In the genomic region with DNA sequence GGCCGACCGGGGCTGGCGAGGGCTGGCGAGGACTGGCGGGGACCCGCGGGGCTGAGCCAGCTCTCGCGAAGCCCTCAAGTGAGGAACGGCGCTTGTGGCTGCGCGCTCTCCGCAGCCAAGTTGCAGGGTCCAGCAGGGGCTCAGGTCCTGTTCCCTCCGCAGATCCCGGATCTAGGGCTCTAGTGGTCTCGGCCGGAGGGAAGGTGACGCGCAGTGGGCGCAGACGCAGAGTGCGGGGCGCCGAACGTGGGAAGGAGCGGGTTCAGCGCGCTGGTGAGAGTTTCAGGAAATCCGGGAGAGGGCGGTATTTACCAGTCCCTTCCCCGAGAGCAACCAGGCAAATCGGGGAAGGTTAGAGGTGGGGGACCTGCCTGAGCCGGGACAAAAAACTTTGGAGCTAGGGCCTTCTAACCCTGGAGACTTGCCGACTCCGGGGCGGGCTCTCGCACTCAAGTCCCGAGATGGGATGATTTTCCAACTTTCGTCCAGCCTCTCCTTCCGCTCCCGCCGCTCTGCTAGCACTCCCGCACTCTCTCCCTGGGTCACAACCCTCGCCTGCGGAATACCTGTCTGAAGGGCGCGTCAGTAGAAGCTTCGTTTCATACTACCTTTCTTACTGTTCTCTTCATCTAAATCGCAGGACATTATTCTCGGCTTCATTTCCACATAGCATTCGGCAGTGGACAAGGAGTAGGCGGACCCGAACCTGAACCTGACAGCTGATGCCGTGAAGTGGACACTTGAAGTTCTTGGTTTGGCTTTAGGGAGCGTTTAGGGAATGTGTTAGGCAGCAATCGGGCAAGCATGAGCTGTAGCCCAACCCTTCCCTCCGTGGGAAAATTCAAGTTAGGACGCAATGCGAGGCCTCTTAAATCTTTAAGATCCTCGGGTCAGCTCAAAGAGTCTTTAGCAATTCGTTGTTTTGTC, we compare ENCODE assay signal across 8 cellular contexts. TPM values are rescaled to one million over a fixed set of nuclear protein-coding genes. Genes with fewer than 3 reads are reported as not detected.
DNase-seq lines count a peak whose midpoint lies in the region; ATAC-seq and TF ChIP-seq lines count a peak whose summit lies in the region.

No MANE protein-coding gene starts in this region.

- peaks cover 4% of the 10 kb centered on the region for H3K4me1 Mint-ChIP-seq in CD8-positive, alpha-beta T cell (ENCODE audit: low read depth)

- H3K4me1 ChIP-seq in mesodermal cell (ENCODE audit: control insufficient read depth, insufficient read depth, low read length, poor library complexity, severe bottlenecking) (no peaks in the 10 kb centered on the region), uterus (peaks cover 0 to 9% of the 10 kb centered on the region in 2 donors), spleen (peaks cover 0 to 21% (median 15%) of the 10 kb centered on the region in 6 donors)
- no peaks in the 10 kb centered on the region for H3K4me1 ChIP-seq in CD8-positive, alpha-beta T cell (ENCODE audit: insufficient read depth, low read length)

- H3K27ac ChIP-seq in mesodermal cell (ENCODE audit: low read depth, low read length, severe bottlenecking) (no peak overlapping the region), uterus (no peak overlapping the region), spleen (no peak overlapping the region)
- no peak overlapping the region for H3K27ac ChIP-seq in CD8-positive, alpha-beta T cell (ENCODE audit: low read depth, low read length)

- intact Hi-C loops in CD8-positive, alpha-beta T cell (cut with DNase I, micrococcal nuclease) = no loop called here
- intact Hi-C loops in uterus (cut with DNase I; ENCODE audit: low total_unique reads) (no loop called here), spleen (cut with DNase I; ENCODE audit: low total_unique reads) (no loop called here)

- 1% methylated on average over 55 to 59 of the region's 62 CpGs for WGBS in mesodermal cell (ENCODE audit: insufficient coverage in 2 of 2), 2 experiments
- WGBS in spleen, 5 donors = 3 to 10% (median 5%) methylated on average over 45 to 62 of the region's 62 CpGs

- no peak for TF ChIP-seq POLR2A in uterus (IDR thresholded peaks at IDR 0.05)
- no peak for TF ChIP-seq POLR2A in spleen (IDR thresholded peaks at IDR 0.05)

- H3K4me3 Mint-ChIP-seq in CD8-positive, alpha-beta T cell = no peak overlapping the region

- peak; percentile 73 for TF ChIP-seq CTCF in choroid plexus epithelial cell (conservative IDR thresholded peaks at IDR 0.05; ENCODE audit: low read depth, low read length)
- no peak for TF ChIP-seq CTCF in CD8-positive, alpha-beta T cell (IDR thresholded peaks at IDR 0.05)
- TF ChIP-seq CTCF in uterus (IDR thresholded peaks at IDR 0.05) = no peak
- TF ChIP-seq CTCF in spleen (IDR thresholded peaks at IDR 0.05 in 8 of 11, conservative IDR thresholded peaks at IDR 0.05 in 3 of 11) = peak in 2 of 11 experiments; percentile 14 to 30

- H3K27ac Mint-ChIP-seq in CD8-positive, alpha-beta T cell = no peak overlapping the region

- H3K9me3 ChIP-seq in mesodermal cell (ENCODE audit: control insufficient read depth, low read length) (no peaks in the 10 kb centered on the region), uterus (no peaks in the 10 kb centered on the region), spleen (peaks cover 0 to 9% (median 0%) of the 10 kb centered on the region in 8 donors)
- H3K9me3 ChIP-seq in CD8-positive, alpha-beta T cell (ENCODE audit: low read length) = no peaks in the 10 kb centered on the region

- H3K36me3 ChIP-seq in mesodermal cell (ENCODE audit: control insufficient read depth, insufficient read depth, low read length) = no peaks in the 10 kb centered on the region
- no peaks in the 10 kb centered on the region for H3K36me3 ChIP-seq in CD8-positive, alpha-beta T cell (ENCODE audit: insufficient read depth, low read length)
- no peaks in the 10 kb centered on the region for H3K36me3 ChIP-seq in uterus
- no peaks in the 10 kb centered on the region for H3K36me3 ChIP-seq in spleen

- H3K4me3 ChIP-seq in choroid plexus epithelial cell (ENCODE audit: low read depth, low read length) (peak overlapping the region; percentile 49), mesodermal cell (ENCODE audit: extremely low read depth, insufficient read depth, low read length, poor library complexity, severe bottlenecking) (peak overlapping the region; percentile 45), uterus (no peak overlapping the region), spleen (peak overlapping the region in 4 of 8 donors; percentile 5 to 49 (median 18))
- H3K4me3 ChIP-seq in CD8-positive, alpha-beta T cell (ENCODE audit: low read depth, low read length) = no peak overlapping the region

- no peaks in the 10 kb centered on the region for H3K36me3 Mint-ChIP-seq in CD8-positive, alpha-beta T cell

- peaks cover 11% of the 10 kb centered on the region for H3K27me3 ChIP-seq in CD8-positive, alpha-beta T cell (ENCODE audit: insufficient read depth, low read length)
- H3K27me3 ChIP-seq in uterus (peaks cover 0 to 46% of the 10 kb centered on the region in 2 donors), spleen (replicated peaks in 1 of 7) (peaks cover 7 to 99% (median 77%) of the 10 kb centered on the region in 7 donors)

- no peaks in the 10 kb centered on the region for H3K9me3 Mint-ChIP-seq in CD8-positive, alpha-beta T cell

- CTCF ChIA-PET in CD8-positive, alpha-beta T cell (lab: Charles Lee) = interaction anchor here (1.4 kb wide), 1 partner anchor 11 kb away, joined by 3 read pairs; no protein-coding TSS in a partner anchor

- POLR2A ChIA-PET in CD8-positive, alpha-beta T cell (lab: Charles Lee) = no interaction called here

- no peak for ATAC-seq in CD8-positive, alpha-beta T cell

- peak; percentile 78 for DNase-seq in GM03348 (ENCODE audit: low spot score)
- peak; percentile 91 for DNase-seq in NCI-H2107 treated with DMSO at 0.1 percent for 48 hours (lab: John Stamatoyannopoulos, UW; ENCODE audit: unreplicated experiment)
- peak; percentile 51 for DNase-seq in choroid plexus epithelial cell (ENCODE audit: low read depth)
- no peak for DNase-seq in CD8-positive, alpha-beta T cell
- DNase-seq in uterus = no peak
- no peak for DNase-seq in spleen
- no peak for DNase-seq in stimulated activated CD4-positive, alpha-beta T cell treated with anti-CD3 and anti-CD28 coated beads, Interleukin-4, amount 100 ng/mL, for 24 hours

- peaks cover 56% of the 10 kb centered on the region for H3K27me3 Mint-ChIP-seq in CD8-positive, alpha-beta T cell (ENCODE audit: low read depth)

RNA-seq across cellular contexts. Expression of a gene that starts 13.6 kb away (rescaled TPM):
- 0.15 TPM for polyA plus RNA-seq in mesodermal cell (2013, experiment 1 of 2)
- polyA plus RNA-seq in mesodermal cell (2013, experiment 2 of 2) = 0.20 TPM
- total RNA-seq in CD8-positive, alpha-beta T cell = not detected
- total RNA-seq in uterus = under 1 TPM in 3 of 4 donors, not detected in 1; 0.26 to 0.98 (median 0.29) TPM
- total RNA-seq in spleen = under 1 TPM in 4 of 7 donors, not detected in 3; 0.07 to 0.43 (median 0.17) TPM
- under 1 TPM; 0.02 to 0.06 (median 0.02) TPM for polyA plus RNA-seq in spleen

Comparison
In these comparisons a context has a peak if more than half of its experiments do, and no peak if none do; other contexts are left out.
1. DNase-seq: peak in GM03348 (single experiment), NCI-H2107 treated with DMSO at 0.1 percent for 48 hours (single experiment) and choroid plexus epithelial cell (single experiment); none in CD8-positive, alpha-beta T cell (0 of 7), uterus (0 of 2), spleen (single experiment) and stimulated activated CD4-positive, alpha-beta T cell treated with anti-CD3 and anti-CD28 coated beads, Interleukin-4, amount 100 ng/mL, for 24 hours (single experiment).
2. H3K4me3 ChIP-seq: peak in choroid plexus epithelial cell (single experiment) and mesodermal cell (single experiment); none in CD8-positive, alpha-beta T cell (single experiment) and uterus (0 of 2).